ENCODE assay signal across 12 cellular contexts in the genomic region with DNA sequence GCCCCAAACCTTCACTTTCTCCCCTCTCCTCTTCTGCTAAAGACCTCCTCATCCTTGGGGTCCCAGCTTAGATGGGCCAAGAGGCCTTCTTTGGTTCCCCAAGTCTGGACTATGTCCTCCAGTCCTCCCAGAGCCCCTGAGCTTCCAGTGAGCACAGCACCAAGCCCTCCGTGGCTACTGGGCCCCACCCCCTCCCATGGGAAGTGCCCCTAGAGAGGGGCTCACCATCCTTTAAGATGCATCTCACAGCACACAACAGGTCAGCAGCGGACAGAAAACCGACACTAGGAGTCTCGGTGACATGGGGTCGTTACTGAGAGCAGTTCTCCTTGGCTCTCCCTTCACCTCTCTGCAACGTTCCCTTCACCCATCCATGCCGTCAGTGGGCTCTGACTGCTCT. TPM values are rescaled to one million over a fixed set of nuclear protein-coding genes. Genes with fewer than 3 reads are reported as not detected.
DNase-seq lines count a peak whose midpoint lies in the region; ATAC-seq and TF ChIP-seq lines count a peak whose summit lies in the region.
"Had no signal": no experiment of that assay in that cellular context is flagged by ENCODE, and none has a peak within 500 bp of the region (broad histone marks: within the 10 kb centered on the region; RNA-seq: fewer than 3 reads in every experiment).

No MANE protein-coding gene starts in this region.

- peak overlapping the region; percentile 87 for H3K27ac ChIP-seq in CD4-positive, CD25-positive, alpha-beta regulatory T cell (ENCODE audit: insufficient read depth, low read length, poor library complexity, severe bottlenecking)
- peak overlapping the region in 11 of 21 experiments; percentile 5 to 71 (median 43) for H3K27ac ChIP-seq in skin epidermis
- no peak overlapping the region for H3K27ac ChIP-seq in WERI-Rb-1

- peaks cover 0 to 1% (median 0%) of the 10 kb centered on the region in 7 donors for H3K9me3 Mint-ChIP-seq in CD4-positive, CD25-positive, alpha-beta regulatory T cell
- no peaks in the 10 kb centered on the region for H3K9me3 Mint-ChIP-seq in activated T-helper 17 cell treated with anti-CD3 and anti-CD28 coated beads, Interleukin-2, amount 50 U/mL, for 72 hours
- H3K9me3 Mint-ChIP-seq: CD8-positive, alpha-beta memory T cell had no signal

- H3K27ac Mint-ChIP-seq in CD4-positive, CD25-positive, alpha-beta regulatory T cell: peak overlapping the region; percentile 89 to 98 (median 98)
- H3K27ac Mint-ChIP-seq in activated T-helper 17 cell treated with anti-CD3 and anti-CD28 coated beads, Interleukin-2, amount 50 U/mL, for 72 hours: peak overlapping the region; percentile 16

- peaks cover 8% of the 10 kb centered on the region for H3K36me3 ChIP-seq in CD4-positive, CD25-positive, alpha-beta regulatory T cell (ENCODE audit: control insufficient read depth, insufficient read depth, low read length)
- no peaks in the 10 kb centered on the region for H3K36me3 ChIP-seq in WERI-Rb-1

- no peaks in the 10 kb centered on the region for H3K9me3 ChIP-seq in CD4-positive, CD25-positive, alpha-beta regulatory T cell (ENCODE audit: control insufficient read depth in 2 of 2, low read length in 2 of 2)
- H3K9me3 ChIP-seq in WERI-Rb-1 (ENCODE audit: severe bottlenecking): no peaks in the 10 kb centered on the region
- H3K9me3 ChIP-seq: SK-N-SH had no signal

- H3K27me3 Mint-ChIP-seq in CD4-positive, CD25-positive, alpha-beta regulatory T cell: no peaks in the 10 kb centered on the region
- H3K27me3 Mint-ChIP-seq in activated T-helper 17 cell treated with anti-CD3 and anti-CD28 coated beads, Interleukin-2, amount 50 U/mL, for 72 hours: peaks cover 10% of the 10 kb centered on the region

- intact Hi-C loops in left cardiac atrium (cut with DNase I): loop anchor here in 1 of 2 donors (10.0 kb wide), 1 partner anchor 53 kb away; no protein-coding TSS in a partner anchor

- peaks cover 9 to 85% (median 63%) of the 10 kb centered on the region in 4 donors for H3K4me1 Mint-ChIP-seq in CD4-positive, CD25-positive, alpha-beta regulatory T cell
- peaks cover 17% of the 10 kb centered on the region for H3K4me1 Mint-ChIP-seq in activated T-helper 17 cell treated with anti-CD3 and anti-CD28 coated beads, Interleukin-2, amount 50 U/mL, for 72 hours

- no peaks in the 10 kb centered on the region for H3K27me3 ChIP-seq in CD4-positive, CD25-positive, alpha-beta regulatory T cell (ENCODE audit: control insufficient read depth, insufficient read depth, low read length)
- no peaks in the 10 kb centered on the region for H3K27me3 ChIP-seq in WERI-Rb-1 (ENCODE audit: insufficient read depth, low read depth, severe bottlenecking)

- H3K36me3 Mint-ChIP-seq in CD4-positive, CD25-positive, alpha-beta regulatory T cell: no peaks in the 10 kb centered on the region
- H3K36me3 Mint-ChIP-seq in activated T-helper 17 cell treated with anti-CD3 and anti-CD28 coated beads, Interleukin-2, amount 50 U/mL, for 72 hours (ENCODE audit: low read depth): peaks cover 5% of the 10 kb centered on the region
- H3K36me3 Mint-ChIP-seq: CD8-positive, alpha-beta memory T cell had no signal

- DNase-seq in CD4-positive, CD25-positive, alpha-beta regulatory T cell: no peak
- DNase-seq in left cardiac atrium (peak; percentile 20), NCI-H446 (lab: John Stamatoyannopoulos, UW) (no peak), WERI-Rb-1 (no peak), inferior parietal cortex (ENCODE audit: extremely low spot score) (no peak)
- DNase-seq: CD8-positive, alpha-beta memory T cell; central memory CD4-positive, alpha-beta T cell; head of caudate nucleus; SK-N-SH had no signal

- H3K4me3 ChIP-seq in CD4-positive, CD25-positive, alpha-beta regulatory T cell (ENCODE audit: low read depth, low read length): peak overlapping the region; percentile 81
- H3K4me3 ChIP-seq in skin epidermis: peak overlapping the region in 6 of 7 experiments; percentile 9 to 64 (median 20)
- H3K4me3 ChIP-seq in WERI-Rb-1 (ENCODE audit: low read depth, low read length): no peak overlapping the region

- H3K4me3 Mint-ChIP-seq in CD4-positive, CD25-positive, alpha-beta regulatory T cell: peak overlapping the region; percentile 82 to 96 (median 92)
- peak overlapping the region; percentile 70 for H3K4me3 Mint-ChIP-seq in activated T-helper 17 cell treated with anti-CD3 and anti-CD28 coated beads, Interleukin-2, amount 50 U/mL, for 72 hours

- no peak for TF ChIP-seq CTCF in WERI-Rb-1 (IDR thresholded peaks at IDR 0.05; ENCODE audit: low read depth, low read length)

- no peak for ATAC-seq in CD4-positive, CD25-positive, alpha-beta regulatory T cell (ENCODE audit: low read depth in 2 of 2)
- ATAC-seq in activated T-helper 17 cell treated with anti-CD3 and anti-CD28 coated beads, Interleukin-2, amount 50 U/mL, for 72 hours (replicated peaks): no peak
- no peak for ATAC-seq in left cardiac atrium
- ATAC-seq in GM18909 (IDR thresholded peaks at IDR 0.05; ENCODE audit: poor library complexity, unreplicated experiment): no peak

- peaks cover 85% of the 10 kb centered on the region for H3K4me1 ChIP-seq in CD4-positive, CD25-positive, alpha-beta regulatory T cell (ENCODE audit: control insufficient read depth, insufficient read depth, low read length, poor library complexity, severe bottlenecking)

RNA-seq across cellular contexts. Expression of gene LRRC32, which starts 2.7 kb away (rescaled TPM):
- total RNA-seq in CD4-positive, CD25-positive, alpha-beta regulatory T cell: 71.4 TPM
- polyA plus RNA-seq in CD4-positive, CD25-positive, alpha-beta regulatory T cell: 1 to 10 TPM; 5.0 to 9.6 (median 5.9) TPM
- total RNA-seq in activated T-helper 17 cell treated with anti-CD3 and anti-CD28 coated beads, Interleukin-2, amount 50 U/mL, for 72 hours: 1 to 10 TPM; 4.5 to 5.6 TPM
- total RNA-seq in left cardiac atrium: 10 to 100 TPM; 43.8 to 88.2 TPM

Comparison
In these comparisons a context has a peak if more than half of its experiments do, and no peak if none do; other contexts are left out.
1. RNA of gene LRRC32, which starts 2.7 kb away (total RNA-seq): 43.8 to 88.2 TPM in left cardiac atrium and 71.4 TPM in CD4-positive, CD25-positive, alpha-beta regulatory T cell (single experiment); 4.5 to 5.6 TPM in activated T-helper 17 cell treated with anti-CD3 and anti-CD28 coated beads, Interleukin-2, amount 50 U/mL, for 72 hours; every median in the first group is over 4 times any median in the second.